In genomic region chr15:66765478-66766281, GRCh38 we compare ENCODE assay signal across 8 cellular contexts.
DNase-seq lines count a peak whose midpoint lies in the region; TF ChIP-seq lines count a peak whose summit lies in the region.

No MANE protein-coding gene starts in this region.

- peak; percentile 11 for DNase-seq in NCI-H2227 (lab: John Stamatoyannopoulos, UW; ENCODE audit: unreplicated experiment)
- DNase-seq in NCI-H2227 treated with DMSO at 0.1 percent for 48 hours (lab: John Stamatoyannopoulos, UW), result no peak
- peak; percentile 64 for DNase-seq in HuH-7.5 (ENCODE audit: low spot score)
- DNase-seq in lung microvascular endothelial cell (ENCODE audit: low read depth in 2 of 2), result peak; percentile 59 to 76
- DNase-seq in NCI-H1092 (lab: John Stamatoyannopoulos, UW), result no peak
- no peak for DNase-seq in erythroblast (lab: John Stamatoyannopoulos, UW)
- DNase-seq in NCI-H82 treated with DMSO at 0.1 percent for 48 hours (lab: John Stamatoyannopoulos, UW; ENCODE audit: unreplicated experiment), result no peak

- TF ChIP-seq CTCF in VCaP (conservative IDR thresholded peaks at IDR 0.05), result no peak

- no peak for TF ChIP-seq POLR2A in erythroblast (IDR thresholded peaks at IDR 0.05; ENCODE audit: low read length)

- H3K27ac ChIP-seq in VCaP, result peak overlapping the region; percentile 89

Comparison
In these comparisons a context has a peak if more than half of its experiments do, and no peak if none do; other contexts are left out.
1. DNase-seq: peak in NCI-H2227 (single experiment), HuH-7.5 (single experiment) and lung microvascular endothelial cell (2 of 2); none in NCI-H2227 treated with DMSO at 0.1 percent for 48 hours (single experiment), NCI-H1092 (single experiment), erythroblast (0 of 2) and NCI-H82 treated with DMSO at 0.1 percent for 48 hours (single experiment).